8 cellular contexts compared by ENCODE assay signal in the genomic region with DNA sequence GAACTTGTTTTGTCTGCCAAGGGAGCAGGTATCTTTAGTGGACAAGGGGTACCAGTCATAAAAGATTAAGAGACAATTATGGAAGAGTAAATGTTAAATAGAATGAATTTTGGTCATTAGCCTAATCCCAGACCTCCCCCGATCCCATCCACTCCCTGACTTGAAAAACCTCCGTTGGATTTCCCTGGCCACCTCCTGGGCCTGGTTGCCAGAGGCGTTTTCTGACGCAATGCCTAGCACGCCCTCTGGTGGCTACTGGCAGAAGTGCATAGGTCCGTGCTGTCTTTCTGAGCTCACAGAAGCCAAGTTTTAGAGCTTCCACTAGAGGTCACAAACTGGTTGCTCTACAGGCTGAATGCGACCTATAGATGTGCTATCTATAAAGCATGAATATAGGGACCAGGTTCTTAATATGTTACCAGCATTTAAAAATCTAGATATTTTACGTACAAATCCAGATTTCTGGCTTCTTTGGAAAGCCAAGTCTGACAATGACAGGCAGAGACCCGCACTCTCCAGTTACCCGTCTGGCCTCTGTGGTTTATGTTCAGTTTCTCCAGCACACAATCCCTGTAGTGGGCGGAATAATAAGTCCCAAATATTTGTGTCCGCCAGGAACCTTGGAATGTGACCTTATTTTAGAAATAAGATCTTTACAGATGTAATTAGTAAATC. TPM values are rescaled to one million over a fixed set of nuclear protein-coding genes. Genes with fewer than 3 reads are reported as not detected.
DNase-seq lines count a peak whose midpoint lies in the region; ATAC-seq and TF ChIP-seq lines count a peak whose summit lies in the region.

No MANE protein-coding gene starts in this region.

- H3K36me3 ChIP-seq in esophagus muscularis mucosa, result no peaks in the 10 kb centered on the region
- H3K36me3 ChIP-seq in naive thymus-derived CD4-positive, alpha-beta T cell (ENCODE audit: control insufficient read depth in 2 of 3, insufficient read depth in 3 of 3, low read length in 3 of 3), result no peaks in the 10 kb centered on the region

- WGBS in esophagus muscularis mucosa, result 29% methylated on average over 12 of the region's 12 CpGs

- POLR2A ChIA-PET in naive thymus-derived CD4-positive, alpha-beta T cell (lab: Charles Lee), result interaction anchor here (0.8 to 2.8 kb wide), 10 partner anchors 9 to 730 kb away, joined by 3 to 13 read pairs (median 3); a partner anchor contains a TSS

- H3K4me3 Mint-ChIP-seq in naive thymus-derived CD4-positive, alpha-beta T cell, result no peak overlapping the region

- H3K27me3 ChIP-seq in esophagus muscularis mucosa, result no peaks in the 10 kb centered on the region
- no peaks in the 10 kb centered on the region for H3K27me3 ChIP-seq in naive thymus-derived CD4-positive, alpha-beta T cell (ENCODE audit: control insufficient read depth in 2 of 2, insufficient read depth in 2 of 2, low read length in 2 of 2)

- TF ChIP-seq EP300 in esophagus muscularis mucosa (IDR thresholded peaks at IDR 0.05), result no peak

- peaks cover 7 to 10% (median 8%) of the 10 kb centered on the region in 7 donors for H3K4me1 Mint-ChIP-seq in naive thymus-derived CD4-positive, alpha-beta T cell

- no peak overlapping the region for H3K27ac ChIP-seq in esophagus muscularis mucosa (replicated peaks in 1 of 4)
- H3K27ac ChIP-seq in naive thymus-derived CD4-positive, alpha-beta T cell (ENCODE audit: low read depth, low read length), result no peak overlapping the region

- peaks cover 0 to 10% (median 2%) of the 10 kb centered on the region in 4 donors for H3K4me1 ChIP-seq in esophagus muscularis mucosa
- no peaks in the 10 kb centered on the region for H3K4me1 ChIP-seq in naive thymus-derived CD4-positive, alpha-beta T cell (ENCODE audit: control insufficient read depth in 2 of 2, insufficient read depth in 2 of 2, low read length in 2 of 2)

- no peaks in the 10 kb centered on the region for H3K9me3 ChIP-seq in esophagus muscularis mucosa
- no peaks in the 10 kb centered on the region for H3K9me3 ChIP-seq in naive thymus-derived CD4-positive, alpha-beta T cell (ENCODE audit: control insufficient read depth in 2 of 3, low read length in 3 of 3)

- peak; percentile 49 for ATAC-seq in GM19351 (IDR thresholded peaks at IDR 0.05; ENCODE audit: unreplicated experiment)
- ATAC-seq in naive thymus-derived CD4-positive, alpha-beta T cell, result peak; percentile 99

- H3K27me3 Mint-ChIP-seq in naive thymus-derived CD4-positive, alpha-beta T cell, result no peaks in the 10 kb centered on the region

- peak overlapping the region in 6 of 9 donors; percentile 5 to 67 (median 32) for H3K27ac Mint-ChIP-seq in naive thymus-derived CD4-positive, alpha-beta T cell

- peaks cover 0 to 6% (median 0%) of the 10 kb centered on the region in 5 donors for H3K36me3 Mint-ChIP-seq in naive thymus-derived CD4-positive, alpha-beta T cell

- no peak overlapping the region for H3K4me3 ChIP-seq in LNCaP clone FGC (ENCODE audit: low read depth, low read length)
- H3K4me3 ChIP-seq in esophagus muscularis mucosa, result no peak overlapping the region
- no peak overlapping the region for H3K4me3 ChIP-seq in naive thymus-derived CD4-positive, alpha-beta T cell (ENCODE audit: low read length)

- no peak for TF ChIP-seq POLR2A in esophagus muscularis mucosa (IDR thresholded peaks at IDR 0.05; ENCODE audit: low read depth)

- TF ChIP-seq CTCF in LNCaP clone FGC (IDR thresholded peaks at IDR 0.05; ENCODE audit: control insufficient read depth, extremely low read depth, insufficient read depth) (peak; percentile 100), esophagus muscularis mucosa (IDR thresholded peaks at IDR 0.05) (peak; percentile 99 to 100 (median 100))

- DNase-seq in AG08396 (ENCODE audit: low spot score), result peak; percentile 92
- DNase-seq in LNCaP clone FGC (ENCODE audit: low read depth), result peak; percentile 86
- DNase-seq in activated T-cell treated with anti-CD3 and anti-CD28 coated beads, Interleukin-2, amount 50 U/mL, for 1 hour, result peak; percentile 93
- DNase-seq in esophagus muscularis mucosa (ENCODE audit: extremely low spot score), result peak; percentile 98
- peak; percentile 68 to 88 (median 83) for DNase-seq in naive thymus-derived CD4-positive, alpha-beta T cell
- DNase-seq in stimulated activated CD8-positive, alpha-beta memory T cell treated with anti-CD3 and anti-CD28 coated beads, Interleukin-7, amount 100 ng/mL, for 48 hours (ENCODE audit: extremely low read depth in 1 of 2, low read depth in 1 of 2), result peak; percentile 71 to 78

- intact Hi-C loops in esophagus muscularis mucosa (cut with DNase I), result loop anchor here (1.0 to 2.0 kb wide), 2 partner anchors 92 to 152 kb away; no protein-coding TSS in a partner anchor
- intact Hi-C loops in naive thymus-derived CD4-positive, alpha-beta T cell (cut with micrococcal nuclease), result loop anchor here (1.0 to 10.0 kb wide), 14 partner anchors 13 to 786 kb away; no protein-coding TSS in a partner anchor

- CTCF ChIA-PET in naive thymus-derived CD4-positive, alpha-beta T cell (lab: Charles Lee), result interaction anchor here (0.6 to 6.2 kb wide), 47 partner anchors 9 to 829 kb away, joined by 3 to 111 read pairs (median 4); a partner anchor contains a TSS

- H3K9me3 Mint-ChIP-seq in naive thymus-derived CD4-positive, alpha-beta T cell, result peaks cover 0 to 4% (median 0%) of the 10 kb centered on the region in 11 donors

TF ChIP-seq in PFSK-1, 5 proteins besides CTCF, POLR2A, EP300 and RAD21:
- no peak for TF ChIP-seq SIN3A (IDR thresholded peaks at IDR 0.05; ENCODE audit: borderline replicate concordance, insufficient read depth, low read length)
- peak; percentile 55 for TF ChIP-seq FOXP2 (optimal IDR thresholded peaks at IDR 0.05; ENCODE audit: borderline replicate concordance, extremely low read depth, extremely low read length, insufficient read depth)
- TF ChIP-seq, protein P1, sequence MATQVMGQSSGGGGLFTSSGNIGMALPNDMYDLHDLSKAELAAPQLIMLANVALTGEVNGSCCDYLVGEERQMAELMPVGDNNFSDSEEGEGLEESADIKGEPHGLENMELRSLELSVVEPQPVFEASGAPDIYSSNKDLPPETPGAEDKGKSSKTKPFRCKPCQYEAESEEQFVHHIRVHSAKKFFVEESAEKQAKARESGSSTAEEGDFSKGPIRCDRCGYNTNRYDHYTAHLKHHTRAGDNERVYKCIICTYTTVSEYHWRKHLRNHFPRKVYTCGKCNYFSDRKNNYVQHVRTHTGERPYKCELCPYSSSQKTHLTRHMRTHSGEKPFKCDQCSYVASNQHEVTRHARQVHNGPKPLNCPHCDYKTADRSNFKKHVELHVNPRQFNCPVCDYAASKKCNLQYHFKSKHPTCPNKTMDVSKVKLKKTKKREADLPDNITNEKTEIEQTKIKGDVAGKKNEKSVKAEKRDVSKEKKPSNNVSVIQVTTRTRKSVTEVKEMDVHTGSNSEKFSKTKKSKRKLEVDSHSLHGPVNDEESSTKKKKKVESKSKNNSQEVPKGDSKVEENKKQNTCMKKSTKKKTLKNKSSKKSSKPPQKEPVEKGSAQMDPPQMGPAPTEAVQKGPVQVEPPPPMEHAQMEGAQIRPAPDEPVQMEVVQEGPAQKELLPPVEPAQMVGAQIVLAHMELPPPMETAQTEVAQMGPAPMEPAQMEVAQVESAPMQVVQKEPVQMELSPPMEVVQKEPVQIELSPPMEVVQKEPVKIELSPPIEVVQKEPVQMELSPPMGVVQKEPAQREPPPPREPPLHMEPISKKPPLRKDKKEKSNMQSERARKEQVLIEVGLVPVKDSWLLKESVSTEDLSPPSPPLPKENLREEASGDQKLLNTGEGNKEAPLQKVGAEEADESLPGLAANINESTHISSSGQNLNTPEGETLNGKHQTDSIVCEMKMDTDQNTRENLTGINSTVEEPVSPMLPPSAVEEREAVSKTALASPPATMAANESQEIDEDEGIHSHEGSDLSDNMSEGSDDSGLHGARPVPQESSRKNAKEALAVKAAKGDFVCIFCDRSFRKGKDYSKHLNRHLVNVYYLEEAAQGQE (IDR thresholded peaks at IDR 0.05; ENCODE audit: insufficient read depth in 1 of 2, low read depth in 2 of 2, low read length in 2 of 2), result no peak

RNA-seq across cellular contexts. Expression of a gene that starts 39.8 kb away (rescaled TPM):
- polyA plus RNA-seq in PFSK-1 (2012; ENCODE audit: insufficient read length, low read depth), result 1.7 TPM
- 10 to 100 TPM in 1 of 4 donors, 1 to 10 TPM in 3; 4.6 to 12.1 (median 7.8) TPM for total RNA-seq in esophagus muscularis mucosa
- total RNA-seq in naive thymus-derived CD4-positive, alpha-beta T cell, result 100 to 1,000 TPM; 312 to 543 (median 505) TPM
- 100 to 1,000 TPM; 200 to 250 TPM for polyA plus RNA-seq in naive thymus-derived CD4-positive, alpha-beta T cell

Comparison
In these comparisons a context has a peak if more than half of its experiments do, and no peak if none do; other contexts are left out.
1. RNA of a gene that starts 39.8 kb away (total RNA-seq): 312 to 543 TPM in naive thymus-derived CD4-positive, alpha-beta T cell; 4.6 to 12.1 TPM in esophagus muscularis mucosa; every median in the first group is over 10 times any median in the second.
2. Peak in every context shown above with its lines, with median percentiles within 50 percentile points of each other: DNase-seq.